ENCODE assay signal across 7 cellular contexts in genomic region chr17:81553018-81553615, GRCh38. TPM values are rescaled to one million over a fixed set of nuclear protein-coding genes. Genes with fewer than 3 reads are reported as not detected.
DNase-seq lines count a peak whose midpoint lies in the region; ATAC-seq and TF ChIP-seq lines count a peak whose summit lies in the region.

No MANE protein-coding gene starts in this region.

- POLR2A ChIA-PET in activated B cell treated with CpG ODN at 0.5 μM for 24 hours (lab: Charles Lee): interaction anchor here (0.5 to 8.1 kb wide), 11 partner anchors 8 to 865 kb away, joined by 3 to 188 read pairs (median 6); partner anchors contain the start of genes ACTG1, NDUFAF8, SLC38A10 and TEPSIN

- H3K36me3 Mint-ChIP-seq in activated B cell treated with CpG ODN at 0.5 μM for 24 hours (ENCODE audit: low read depth): peaks cover 44% of the 10 kb centered on the region

- ATAC-seq in HG03064 (IDR thresholded peaks at IDR 0.05; ENCODE audit: low read depth, unreplicated experiment) (peak; percentile 32), activated B cell treated with CpG ODN at 0.5 μM for 24 hours (ENCODE audit: low read depth) (peak; percentile 71)

- TF ChIP-seq POLR2A in GM15510 (IDR thresholded peaks at IDR 0.05; ENCODE audit: borderline replicate concordance, extremely low read depth, insufficient read length): peak; percentile 57

- no peaks in the 10 kb centered on the region for H3K27me3 Mint-ChIP-seq in activated B cell treated with CpG ODN at 0.5 μM for 24 hours

- no peaks in the 10 kb centered on the region for H3K9me3 Mint-ChIP-seq in activated B cell treated with CpG ODN at 0.5 μM for 24 hours

- peaks cover 45% of the 10 kb centered on the region for H3K4me1 Mint-ChIP-seq in activated B cell treated with CpG ODN at 0.5 μM for 24 hours

- CTCF ChIA-PET in activated B cell treated with CpG ODN at 0.5 μM for 24 hours (lab: Charles Lee): interaction anchor here (0.9 to 2.7 kb wide), 4 partner anchors 34 to 267 kb away, joined by 4 to 7 read pairs (median 4); no protein-coding TSS in a partner anchor

- H3K27ac Mint-ChIP-seq in activated B cell treated with CpG ODN at 0.5 μM for 24 hours: peak overlapping the region; percentile 92

- DNase-seq in NCI-H2227 treated with DMSO at 0.1 percent for 48 hours (lab: John Stamatoyannopoulos, UW) (peak; percentile 89), activated B cell treated with CpG ODN at 0.5 μM for 24 hours (no peak), kidney glomerular epithelial cell (lab: John Stamatoyannopoulos, UW) (peak; percentile 71)
- DNase-seq in central memory CD4-positive, alpha-beta T cell: peak; percentile 77
- peak; percentile 81 for DNase-seq in stimulated activated CD4-positive, alpha-beta T cell treated with anti-CD3 and anti-CD28 coated beads, Interleukin-1b, Interleukin-23, amount 100 ng/mL, for 48 hours

- peak overlapping the region; percentile 91 for H3K4me3 Mint-ChIP-seq in activated B cell treated with CpG ODN at 0.5 μM for 24 hours

- no peak for TF ChIP-seq CTCF in activated B cell treated with CpG ODN at 0.5 μM for 24 hours (IDR thresholded peaks at IDR 0.05)

- intact Hi-C loops in activated B cell treated with CpG ODN at 0.5 μM for 24 hours (cut with micrococcal nuclease): loop anchor here (1.0 to 5.0 kb wide), 6 partner anchors 8 to 301 kb away; partner anchors contain the start of genes ACTG1 and SLC38A10

RNA-seq across cellular contexts. Expression of gene FAAP100, which starts 1.0 kb away (rescaled TPM):
- 42.6 and 48.2 TPM in 2 replicates for total RNA-seq in activated B cell treated with CpG ODN at 0.5 μM for 24 hours

RNA-seq across cellular contexts. Expression of gene FSCN2, which starts 24.9 kb away (rescaled TPM):
- total RNA-seq in activated B cell treated with CpG ODN at 0.5 μM for 24 hours: 3.2 and 5.5 TPM in 2 replicates

RNA-seq across cellular contexts. Expression of gene ACTG1, which starts 40.5 kb away (rescaled TPM):
- total RNA-seq in activated B cell treated with CpG ODN at 0.5 μM for 24 hours: 2,863 and 2,949 TPM in 2 replicates
